Comparison of ENCODE assay signal across 19 cellular contexts in genomic region chr17:61423967-61424649, GRCh38. TPM values are rescaled to one million over a fixed set of nuclear protein-coding genes. Genes with fewer than 3 reads are reported as not detected.
DNase-seq lines count a peak whose midpoint lies in the region; ATAC-seq and TF ChIP-seq lines count a peak whose summit lies in the region.
"Had no signal": no experiment of that assay in that cellular context is flagged by ENCODE, and none has a peak within 500 bp of the region (broad histone marks: within the 10 kb centered on the region; RNA-seq: fewer than 3 reads in every experiment).

No MANE protein-coding gene starts in this region.

- ATAC-seq in HCT116 (no peak), HG03175 (IDR thresholded peaks at IDR 0.05; ENCODE audit: unreplicated experiment) (no peak)
- ATAC-seq: GM12878 had no signal

- H3K4me1 ChIP-seq in HCT116 (ENCODE audit: control insufficient read depth in 1 of 2, insufficient read depth in 2 of 2, low read length in 2 of 2) (peaks cover 35 to 40% of the 10 kb centered on the region in 2 experiments), esophagus muscularis mucosa (no peaks in the 10 kb centered on the region)
- H3K4me1 ChIP-seq: BE2C had no signal

- H3K4me3 ChIP-seq in HCT116 (replicated peaks in 1 of 2; ENCODE audit: low read depth in 1 of 2, low read length in 2 of 2) (no peak overlapping the region), esophagus muscularis mucosa (no peak overlapping the region)
- H3K4me3 ChIP-seq: GM12878, GM23248 had no signal

- no peak for TF ChIP-seq EP300 in esophagus muscularis mucosa (IDR thresholded peaks at IDR 0.05)

- no peak for TF ChIP-seq RAD21 in HCT116 (IDR thresholded peaks at IDR 0.05; ENCODE audit: low read depth)

- no peak overlapping the region for H3K4me2 ChIP-seq in HCT116 (ENCODE audit: low read length)

- CTCF ChIA-PET in HCT116 (lab: Charles Lee): interaction anchor here (1.0 to 1.8 kb wide), 5 partner anchors 8 to 685 kb away, joined by 3 to 6 read pairs (median 4); no protein-coding TSS in a partner anchor
- CTCF ChIA-PET in GM10248 (lab: Yijun Ruan, JAX): interaction anchor here (0.6 to 2.0 kb wide), 3 partner anchors 8 to 12 kb away, joined by 3 to 7 read pairs (median 4); no protein-coding TSS in a partner anchor

- H3K9me3 ChIP-seq in HCT116 (ENCODE audit: control insufficient read depth in 1 of 2, insufficient read depth in 1 of 2, low read depth in 1 of 2, low read length in 2 of 2) (peaks cover 0 to 6% of the 10 kb centered on the region in 2 experiments; a peak in 1 of 4 replicates), esophagus muscularis mucosa (no peaks in the 10 kb centered on the region)
- H3K9me3 ChIP-seq: BE2C had no signal

- 77% methylated on average over 8 of the region's 10 CpGs for whole genome bisulfite sequencing in esophagus muscularis mucosa

- H3K36me3 ChIP-seq in HCT116 (ENCODE audit: control insufficient read depth in 1 of 2, insufficient read depth in 2 of 2, low read length in 2 of 2) (no peaks in the 10 kb centered on the region), esophagus muscularis mucosa (no peaks in the 10 kb centered on the region)
- H3K36me3 ChIP-seq: BE2C had no signal

- DNase-seq in HCT116 (ENCODE audit: low read depth, low spot score): no peak
- DNase-seq in NCI-H345 treated with DMSO at 0.1 percent for 48 hours (lab: John Stamatoyannopoulos, UW; ENCODE audit: unreplicated experiment): peak; percentile 57
- peak; percentile 87 for DNase-seq in esophagus muscularis mucosa (ENCODE audit: extremely low spot score)
- DNase-seq in DMS114 treated with DMSO at 0.1 percent for 48 hours (lab: John Stamatoyannopoulos, UW; ENCODE audit: unreplicated experiment): no peak
- no peak for DNase-seq in GM10248 (ENCODE audit: extremely low spot score)
- no peak for DNase-seq in NCI-H1930 (lab: John Stamatoyannopoulos, UW)
- DNase-seq: BE2C; C1 segment of cervical spinal cord; CD4-positive, CD25-positive, alpha-beta regulatory T cell; CD8-positive, alpha-beta memory T cell; COR-L47; DMS 273 treated with DMSO at 0.1 percent for 48 hours; GF-D8; GM23248; HCEC 1CT; KG1 had no signal

- H3K27me3 ChIP-seq in HCT116 (ENCODE audit: insufficient read depth, low read length) (no peaks in the 10 kb centered on the region), esophagus muscularis mucosa (peaks cover 0 to 55% (median 12%) of the 10 kb centered on the region in 4 donors)
- H3K27me3 ChIP-seq: BE2C had no signal

- intact Hi-C loops in HCT116 (cut with micrococcal nuclease): no loop called here
- intact Hi-C loops in esophagus muscularis mucosa (cut with DNase I): loop anchor here (10.0 kb wide), 1 partner anchor 61 kb away; no protein-coding TSS in a partner anchor

- H3K9me2 ChIP-seq in HCT116 (ENCODE audit: insufficient read depth): no peaks in the 10 kb centered on the region

- POLR2A ChIA-PET in HCT116 (lab: Charles Lee): no interaction called here
- POLR2A ChIA-PET in GM10248 (lab: Yijun Ruan, JAX): no interaction called here

- RAD21 ChIA-PET in HCT116 (lab: Charles Lee; ENCODE audit: low non-redundant PET in 1 of 2, low total read pairs in 2 of 2, uncharacterized antibody in 2 of 2, unreplicated experiment in 2 of 2): interaction anchor here in 1 of 2 experiments (1.1 kb wide), 1 partner anchor 12 kb away, joined by 3 read pairs; no protein-coding TSS in a partner anchor

- no peak for TF ChIP-seq CTCF in HCT116 (IDR thresholded peaks at IDR 0.05 in 2 of 3, conservative IDR thresholded peaks at IDR 0.05 in 1 of 3; ENCODE audit: borderline replicate concordance in 1 of 3, insufficient read depth in 1 of 3, low read depth in 2 of 3, low read length in 2 of 3)
- no peak for TF ChIP-seq CTCF in esophagus muscularis mucosa (IDR thresholded peaks at IDR 0.05)
- TF ChIP-seq CTCF in subcutaneous adipose tissue (IDR thresholded peaks at IDR 0.05; ENCODE audit: low read depth): peak; percentile 94
- TF ChIP-seq CTCF in GM10248 (IDR thresholded peaks at IDR 0.05; ENCODE audit: control extremely low read depth, extremely low read depth, low read depth, missing control alignments): no peak

- H3K9ac ChIP-seq in HCT116 (ENCODE audit: low read length): no peak overlapping the region
- H3K9ac ChIP-seq: GM23248 had no signal

- H3K27ac ChIP-seq in HCT116 (ENCODE audit: low read depth, low read length): peak overlapping the region; percentile 89; the same call in 1 of the 2 replicates
- H3K27ac ChIP-seq in esophagus muscularis mucosa (replicated peaks in 1 of 4): no peak overlapping the region
- H3K27ac ChIP-seq: GM23248 had no signal

- no peak overlapping the region for H2AFZ ChIP-seq in HCT116 (ENCODE audit: low read depth, low read length, poor library complexity, severe bottlenecking)
- H2AFZ ChIP-seq: GM23248 had no signal

- H4K20me1 ChIP-seq in HCT116 (ENCODE audit: insufficient read depth): no peaks in the 10 kb centered on the region

- no TSS peak for BruUV-seq in HCT116 (replicated peaks; lab: Mats Ljungman, UMichigan)

- TF ChIP-seq POLR2A in HCT116 (IDR thresholded peaks at IDR 0.05; ENCODE audit: borderline replicate concordance, extremely low read depth, insufficient read depth, insufficient read length) (no peak), esophagus muscularis mucosa (IDR thresholded peaks at IDR 0.05; ENCODE audit: low read depth) (no peak)

- no peaks in the 10 kb centered on the region for H3K79me2 ChIP-seq in HCT116 (ENCODE audit: insufficient read depth, low read length)

TF ChIP-seq in HCT116, 20 proteins besides CTCF, POLR2A, EP300 and RAD21:
- TF ChIP-seq, protein P1, sequence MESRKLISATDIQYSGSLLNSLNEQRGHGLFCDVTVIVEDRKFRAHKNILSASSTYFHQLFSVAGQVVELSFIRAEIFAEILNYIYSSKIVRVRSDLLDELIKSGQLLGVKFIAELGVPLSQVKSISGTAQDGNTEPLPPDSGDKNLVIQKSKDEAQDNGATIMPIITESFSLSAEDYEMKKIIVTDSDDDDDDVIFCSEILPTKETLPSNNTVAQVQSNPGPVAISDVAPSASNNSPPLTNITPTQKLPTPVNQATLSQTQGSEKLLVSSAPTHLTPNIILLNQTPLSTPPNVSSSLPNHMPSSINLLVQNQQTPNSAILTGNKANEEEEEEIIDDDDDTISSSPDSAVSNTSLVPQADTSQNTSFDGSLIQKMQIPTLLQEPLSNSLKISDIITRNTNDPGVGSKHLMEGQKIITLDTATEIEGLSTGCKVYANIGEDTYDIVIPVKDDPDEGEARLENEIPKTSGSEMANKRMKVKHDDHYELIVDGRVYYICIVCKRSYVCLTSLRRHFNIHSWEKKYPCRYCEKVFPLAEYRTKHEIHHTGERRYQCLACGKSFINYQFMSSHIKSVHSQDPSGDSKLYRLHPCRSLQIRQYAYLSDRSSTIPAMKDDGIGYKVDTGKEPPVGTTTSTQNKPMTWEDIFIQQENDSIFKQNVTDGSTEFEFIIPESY (IDR thresholded peaks at IDR 0.05; ENCODE audit: extremely low read depth, insufficient replicate concordance, low read length): no peak
- TF ChIP-seq CBX3 (IDR thresholded peaks at IDR 0.05; ENCODE audit: low read depth): no peak
- no peak for TF ChIP-seq EZH2phosphoT487 (IDR thresholded peaks at IDR 0.05; ENCODE audit: borderline replicate concordance)
- no peak for TF ChIP-seq ZFX (IDR thresholded peaks at IDR 0.05)
- TF ChIP-seq JUND (IDR thresholded peaks at IDR 0.05): no peak
- TF ChIP-seq CEBPB (IDR thresholded peaks at IDR 0.05; ENCODE audit: low read depth): no peak
- no peak for TF ChIP-seq MAX (IDR thresholded peaks at IDR 0.05)
- no peak for TF ChIP-seq SIN3A (IDR thresholded peaks at IDR 0.05; ENCODE audit: low read depth)
- TF ChIP-seq, protein P2, sequence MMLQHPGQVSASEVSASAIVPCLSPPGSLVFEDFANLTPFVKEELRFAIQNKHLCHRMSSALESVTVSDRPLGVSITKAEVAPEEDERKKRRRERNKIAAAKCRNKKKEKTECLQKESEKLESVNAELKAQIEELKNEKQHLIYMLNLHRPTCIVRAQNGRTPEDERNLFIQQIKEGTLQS (IDR thresholded peaks at IDR 0.05): no peak
- TF ChIP-seq SP1 (IDR thresholded peaks at IDR 0.05; ENCODE audit: low read depth): no peak
- no peak for TF ChIP-seq POLR2AphosphoS5 (IDR thresholded peaks at IDR 0.05; ENCODE audit: low read depth, low read length)

RNA-seq across cellular contexts. Expression of gene TBX2, which starts 24.5 kb away (rescaled TPM):
- total RNA-seq in HCT116 (2021; ENCODE audit: unreplicated experiment): 0.71 TPM
- polyA plus RNA-seq in HCT116 (2012): 0.09 and 0.42 TPM in 2 replicates
- total RNA-seq in esophagus muscularis mucosa: 10 to 100 TPM; 17.9 to 42.6 (median 31.3) TPM
- total RNA-seq in subcutaneous adipose tissue: 10 to 100 TPM in 1 of 4 donors, 1 to 10 TPM in 3; 2.5 to 16.2 (median 4.1) TPM
- total RNA-seq: CD4-positive, CD25-positive, alpha-beta regulatory T cell had no signal
- polyA plus RNA-seq: CD4-positive, CD25-positive, alpha-beta regulatory T cell; CD8-positive, alpha-beta memory T cell; GM12878 had no signal

RNA-seq across cellular contexts. Expression of gene TBX4, which starts 28.1 kb away (rescaled TPM):
- total RNA-seq in HCT116 (2021; ENCODE audit: unreplicated experiment) (0.27 TPM), esophagus muscularis mucosa (not detected), subcutaneous adipose tissue (1 to 10 TPM in 2 of 4 donors, not detected in 2; 1.1 to 4.7 TPM)
- polyA plus RNA-seq in HCT116 (2012): 0.36 and 0.41 TPM in 2 replicates
- total RNA-seq: CD4-positive, CD25-positive, alpha-beta regulatory T cell; CD8-positive, alpha-beta memory T cell; GM12878; GM23248 had no signal
- polyA plus RNA-seq: CD4-positive, CD25-positive, alpha-beta regulatory T cell; CD8-positive, alpha-beta memory T cell; GM23248 had no signal

Comparison
In these comparisons a context has a peak if more than half of its experiments do, and no peak if none do; other contexts are left out.
1. DNase-seq: peak in NCI-H345 treated with DMSO at 0.1 percent for 48 hours (single experiment) and esophagus muscularis mucosa (single experiment); none in HCT116 (single experiment), DMS114 treated with DMSO at 0.1 percent for 48 hours (single experiment), GM10248 (single experiment) and NCI-H1930 (0 of 2).